Comparison of ENCODE assay signal across 1 cellular context in genomic region chr19:33291623-33292534, GRCh38.
TF ChIP-seq lines count a peak whose summit lies in the region.

No MANE protein-coding gene starts in this region.

TF ChIP-seq in HepG2, 621 proteins besides CTCF, POLR2A, EP300 and RAD21 (continued from another document):
- TF ChIP-seq ZBTB4 (CRISPR knock-in tag; IDR thresholded peaks at IDR 0.05; ENCODE audit: borderline replicate concordance) (no peak), AHDC1 (CRISPR knock-in tag; IDR thresholded peaks at IDR 0.05; ENCODE audit: borderline replicate concordance) (no peak), FOXO4 (CRISPR knock-in tag; conservative IDR thresholded peaks at IDR 0.05) (0 out of 2 replicates have a peak, but pooled peaks have one; percentile 56)
